ENCODE assay signal across 18 cellular contexts in the genomic region with DNA sequence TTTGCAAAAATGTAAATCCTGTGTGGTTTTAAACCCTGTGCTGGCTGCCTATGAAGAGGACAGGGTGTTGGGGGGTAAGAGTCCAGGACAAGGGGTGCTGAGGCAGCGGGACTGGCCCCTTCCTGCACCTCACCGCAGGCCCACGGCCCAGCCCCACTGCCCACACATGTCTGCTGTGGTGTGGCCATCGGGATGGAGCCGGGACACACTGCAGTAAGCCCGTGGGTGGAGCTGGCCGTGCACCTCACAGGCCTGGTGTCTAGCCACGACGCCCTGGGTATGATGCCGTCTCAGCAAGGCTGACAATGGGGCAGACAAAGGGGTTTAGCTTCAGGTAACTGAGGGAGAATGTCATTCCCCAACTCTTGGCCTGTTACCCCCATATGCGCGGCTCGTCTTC. TPM values are rescaled to one million over a fixed set of nuclear protein-coding genes. Genes with fewer than 3 reads are reported as not detected.
DNase-seq lines count a peak whose midpoint lies in the region; ATAC-seq, FAIRE-seq and TF ChIP-seq lines count a peak whose summit lies in the region.
"Had no signal": no experiment of that assay in that cellular context is flagged by ENCODE, and none has a peak within 500 bp of the region (broad histone marks: within the 10 kb centered on the region; RNA-seq: fewer than 3 reads in every experiment).

No MANE protein-coding gene starts in this region.

- FAIRE-seq in GM12878 (lab: Jason Lieb, UNC) = no peak
- FAIRE-seq: A204.1 had no signal

- peak overlapping the region; percentile 70 for H3K27ac ChIP-seq in DOHH2 (ENCODE audit: low read depth, low read length)
- H3K27ac ChIP-seq in OCI-LY1 (ENCODE audit: low read depth, low read length, poor library complexity, severe bottlenecking) = peak overlapping the region; percentile 92
- no peak overlapping the region for H3K27ac ChIP-seq in GM12878 (ENCODE audit: control insufficient read depth, insufficient read depth)
- H3K27ac ChIP-seq in neuronal stem cell (replicated peaks; ENCODE audit: low read length) = no peak overlapping the region

- H3K27me3 ChIP-seq in DOHH2 (ENCODE audit: control insufficient read depth, low read length) = no peaks in the 10 kb centered on the region
- H3K27me3 ChIP-seq in OCI-LY1 (ENCODE audit: insufficient read depth, low read length) = no peaks in the 10 kb centered on the region
- H3K27me3 ChIP-seq in GM12878 (replicated peaks in 1 of 2; ENCODE audit: control insufficient read depth in 2 of 2, insufficient read depth in 2 of 2, low read length in 1 of 2) = no peaks in the 10 kb centered on the region
- no peaks in the 10 kb centered on the region for H3K27me3 ChIP-seq in neuronal stem cell (ENCODE audit: control insufficient read depth in 3 of 3, insufficient read depth in 3 of 3, low read depth in 1 of 3, low read length in 3 of 3)
- H3K27me3 ChIP-seq: BE2C had no signal

- H3K4me2 ChIP-seq in DOHH2 (ENCODE audit: low read length) = peak overlapping the region; percentile 44
- peak overlapping the region; percentile 59; the same call in 1 of the 2 replicates for H3K4me2 ChIP-seq in OCI-LY1 (ENCODE audit: low read length)
- no peak overlapping the region for H3K4me2 ChIP-seq in GM12878 (ENCODE audit: control insufficient read depth, insufficient read depth)
- no peak overlapping the region for H3K4me2 ChIP-seq in neuronal stem cell (ENCODE audit: insufficient read depth, low read length, poor library complexity, severe bottlenecking)

- TF ChIP-seq CTCF in DOHH2 (IDR thresholded peaks at IDR 0.05; ENCODE audit: low read depth, low read length, poor library complexity, severe bottlenecking) (no peak), OCI-LY1 (IDR thresholded peaks at IDR 0.05; ENCODE audit: low read length) (no peak), GM12878 (IDR thresholded peaks at IDR 0.05 in 2 of 3, conservative IDR thresholded peaks at IDR 0.05 in 1 of 3; ENCODE audit: control insufficient read depth in 2 of 3, extremely low read depth in 1 of 3, insufficient read depth in 1 of 3, low read depth in 3 of 3, low read length in 3 of 3) (no peak)

- ATAC-seq in GM12878 (no peak), HG03439 (IDR thresholded peaks at IDR 0.05; ENCODE audit: unreplicated experiment) (no peak)
- no peak for ATAC-seq in activated T-cell treated with anti-CD3 and anti-CD28 coated beads, Interleukin-2, amount 50 U/mL, for 72 hours (replicated peaks in 1 of 2)
- ATAC-seq: CD8-positive, alpha-beta T cell had no signal

- no peaks in the 10 kb centered on the region for H3K27me3 Mint-ChIP-seq in activated T-cell treated with anti-CD3 and anti-CD28 coated beads, Interleukin-2, amount 50 U/mL, for 72 hours (ENCODE audit: low read depth)

- no peaks in the 10 kb centered on the region for H3K9me3 Mint-ChIP-seq in activated T-cell treated with anti-CD3 and anti-CD28 coated beads, Interleukin-2, amount 50 U/mL, for 72 hours
- H3K9me3 Mint-ChIP-seq: CD14-positive monocyte; CD8-positive, alpha-beta T cell had no signal

- H2BK15ac ChIP-seq in neuronal stem cell (ENCODE audit: low read length) = no peak overlapping the region

- peak overlapping the region; percentile 37; the same call in 1 of the 2 replicates for H3K9ac ChIP-seq in OCI-LY1 (ENCODE audit: low read length)
- H3K9ac ChIP-seq in GM12878 (ENCODE audit: control insufficient read depth, insufficient read depth, low read length) = no peak overlapping the region
- H3K9ac ChIP-seq in neuronal stem cell (ENCODE audit: low read depth, low read length, poor library complexity) = peak overlapping the region; percentile 5

- DNase-seq in GM12878 (ENCODE audit: low read depth, low spot score) (no peak), neuronal stem cell (ENCODE audit: low spot score) (no peak), mesenteric fat pad (ENCODE audit: low spot score) (no peak)
- no peak for DNase-seq in activated T-cell treated with anti-CD3 and anti-CD28 coated beads, Interleukin-2, amount 50 U/mL, for 72 hours
- DNase-seq in stimulated activated CD4-positive, alpha-beta T cell treated with anti-CD3 and anti-CD28 coated beads, Interleukin-2, amount 100 ng/mL, for 48 hours = no peak
- DNase-seq: Caco-2; CD8-positive, alpha-beta T cell; DND-41; GF-D8; HCEC 1CT had no signal

- H4K20me1 ChIP-seq in DOHH2 (ENCODE audit: control insufficient read depth, insufficient read depth, low read depth, low read length) (no peaks in the 10 kb centered on the region), OCI-LY1 (ENCODE audit: insufficient read depth, low read length) (no peaks in the 10 kb centered on the region), GM12878 (ENCODE audit: control insufficient read depth, insufficient read depth) (no peaks in the 10 kb centered on the region)

- H3F3A ChIP-seq in DOHH2 (ENCODE audit: control insufficient read depth, insufficient read depth) = peaks cover 8% of the 10 kb centered on the region; the same call in 1 of the 2 replicates
- 0 out of 2 replicates have a peak, but pooled peaks cover 6% of the 10 kb centered on the region for H3F3A ChIP-seq in OCI-LY1 (ENCODE audit: insufficient read depth, low read length)

- POLR2A ChIA-PET in GM12878 (lab: Charles Lee) = no interaction called here

- SMC1A ChIA-PET in GM12878 (lab: Charles Lee; ENCODE audit: uncharacterized antibody, unreplicated experiment) = no interaction called here

- no peak overlapping the region for H2BK5ac ChIP-seq in neuronal stem cell (ENCODE audit: low read length)

- BruUV-seq in GM12878 (replicated peaks; lab: Mats Ljungman, UMichigan) = TSS peak; percentile 36

- H3K4me1 ChIP-seq in DOHH2 (ENCODE audit: control insufficient read depth, low read length) = peaks cover 61% of the 10 kb centered on the region
- peaks cover 83% of the 10 kb centered on the region for H3K4me1 ChIP-seq in OCI-LY1 (ENCODE audit: insufficient read depth, low read length, severe bottlenecking)
- H3K4me1 ChIP-seq in GM12878 (ENCODE audit: control insufficient read depth, insufficient read depth, low read length) = peaks cover 9% of the 10 kb centered on the region
- peaks cover 0 to 5% of the 10 kb centered on the region in 2 donors for H3K4me1 ChIP-seq in neuronal stem cell (ENCODE audit: control insufficient read depth in 2 of 2, insufficient read depth in 1 of 2, low read depth in 1 of 2, low read length in 2 of 2)
- H3K4me1 ChIP-seq: Caco-2 had no signal

- no peak overlapping the region for H4K8ac ChIP-seq in neuronal stem cell (ENCODE audit: low read depth, low read length)

- no peak overlapping the region for H3K27ac Mint-ChIP-seq in activated T-cell treated with anti-CD3 and anti-CD28 coated beads, Interleukin-2, amount 50 U/mL, for 72 hours
- H3K27ac Mint-ChIP-seq: CD14-positive monocyte; CD8-positive, alpha-beta T cell had no signal

- peak overlapping the region; percentile 19 for H3K4me3 ChIP-seq in DOHH2 (ENCODE audit: low read length)
- no peak overlapping the region for H3K4me3 ChIP-seq in OCI-LY1 (ENCODE audit: low read depth, low read length, poor library complexity, severe bottlenecking)
- H3K4me3 ChIP-seq in GM12878 = no peak overlapping the region
- H3K4me3 ChIP-seq in neuronal stem cell (ENCODE audit: low read length in 2 of 2) = no peak overlapping the region

- in situ Hi-C loops in GM12878 (cut with MboI) = no loop called here

- no peak overlapping the region for H2AK5ac ChIP-seq in neuronal stem cell (ENCODE audit: low read depth, low read length)

- TF ChIP-seq EP300 in GM12878 (IDR thresholded peaks at IDR 0.05; ENCODE audit: borderline replicate concordance in 1 of 2, control insufficient read depth in 1 of 2, low read depth in 2 of 2, low read length in 2 of 2) = no peak

- H3K4me1 Mint-ChIP-seq in activated T-cell treated with anti-CD3 and anti-CD28 coated beads, Interleukin-2, amount 50 U/mL, for 72 hours (ENCODE audit: low read depth) = peaks cover 9% of the 10 kb centered on the region
- H3K4me1 Mint-ChIP-seq: CD14-positive monocyte had no signal

- no peaks in the 10 kb centered on the region for H3K9me3 ChIP-seq in DOHH2 (ENCODE audit: control insufficient read depth, insufficient read depth, low read length)
- no peaks in the 10 kb centered on the region for H3K9me3 ChIP-seq in OCI-LY1 (ENCODE audit: low read length)
- no peaks in the 10 kb centered on the region for H3K9me3 ChIP-seq in GM12878 (replicated peaks; ENCODE audit: control insufficient read depth, insufficient read depth, low read length)
- H3K9me3 ChIP-seq in neuronal stem cell (replicated peaks in 1 of 2; ENCODE audit: control insufficient read depth in 2 of 2, insufficient read depth in 1 of 2, low read depth in 1 of 2, low read length in 2 of 2) = no peaks in the 10 kb centered on the region
- H3K9me3 ChIP-seq: BE2C, Caco-2 had no signal

- no peaks in the 10 kb centered on the region for H3K79me2 ChIP-seq in DOHH2 (ENCODE audit: control insufficient read depth, low read length)
- H3K79me2 ChIP-seq in OCI-LY1 (ENCODE audit: insufficient read depth, low read length) = no peaks in the 10 kb centered on the region
- no peaks in the 10 kb centered on the region for H3K79me2 ChIP-seq in GM12878 (ENCODE audit: control insufficient read depth, insufficient read depth, low read length)

- CTCF ChIA-PET in GM12878 (lab: Yijun Ruan, JAX) = no interaction called here

- no peak overlapping the region for H2BK120ac ChIP-seq in neuronal stem cell (ENCODE audit: low read depth, low read length)

- no peak overlapping the region for H3K18ac ChIP-seq in neuronal stem cell (ENCODE audit: low read length)

- H3K36me3 ChIP-seq in DOHH2 (ENCODE audit: control insufficient read depth, low read length) = no peaks in the 10 kb centered on the region
- no peaks in the 10 kb centered on the region; the same call in 1 of the 2 replicates for H3K36me3 ChIP-seq in OCI-LY1 (ENCODE audit: insufficient read depth, low read length)
- peaks cover 4 to 12% of the 10 kb centered on the region in 2 experiments; a peak in 3 of 4 replicates for H3K36me3 ChIP-seq in GM12878 (ENCODE audit: control insufficient read depth in 2 of 2, insufficient read depth in 2 of 2, low read length in 1 of 2)
- peaks cover 54 to 94% of the 10 kb centered on the region in 2 donors for H3K36me3 ChIP-seq in neuronal stem cell (replicated peaks in 1 of 2; ENCODE audit: control insufficient read depth in 2 of 2, insufficient read depth in 2 of 2, low read length in 2 of 2)

- no peak overlapping the region for H2BK12ac ChIP-seq in neuronal stem cell (ENCODE audit: low read length)

- peaks cover 3% of the 10 kb centered on the region for H3K79me1 ChIP-seq in neuronal stem cell (ENCODE audit: low read depth, low read length)

- H4K91ac ChIP-seq in neuronal stem cell (ENCODE audit: low read depth, low read length, poor library complexity) = no peak overlapping the region

- H3K4ac ChIP-seq in neuronal stem cell (ENCODE audit: low read length) = no peak overlapping the region

- H3K36me3 Mint-ChIP-seq in activated T-cell treated with anti-CD3 and anti-CD28 coated beads, Interleukin-2, amount 50 U/mL, for 72 hours (ENCODE audit: insufficient read depth in 2 of 2) = no peaks in the 10 kb centered on the region
- H3K36me3 Mint-ChIP-seq: CD8-positive, alpha-beta T cell had no signal

- peak; percentile 27; the same call in 1 of the 2 replicates for TF ChIP-seq POLR2A in GM12878 (IDR thresholded peaks at IDR 0.05; ENCODE audit: low read depth, low read length)

- intact Hi-C loops in GM12878 (cut with micrococcal nuclease; ENCODE audit: unreplicated experiment) = no loop called here

- 68% methylated on average over 13 of the region's 13 CpGs for WGBS in GM12878 (ENCODE audit: insufficient coverage, insufficient replicate concordance, low lambda C conversion rate, missing lambda C conversion rate)
- no CpG with 5 or more reads among the region's 13 CpGs for WGBS in neuronal stem cell (ENCODE audit: extremely low coverage in 2 of 2, insufficient read length in 2 of 2, insufficient replicate concordance in 1 of 2), 2 donors

- H3K14ac ChIP-seq in neuronal stem cell (ENCODE audit: low read length) = no peak overlapping the region

- H2AFZ ChIP-seq in OCI-LY1 (ENCODE audit: low read length) (no peak overlapping the region), GM12878 (ENCODE audit: control insufficient read depth, low read depth, low read length) (no peak overlapping the region), neuronal stem cell (ENCODE audit: low read length) (no peak overlapping the region)

- H3K9me2 ChIP-seq in DOHH2 (replicated peaks; ENCODE audit: control insufficient read depth, low read length) = no peaks in the 10 kb centered on the region
- no peaks in the 10 kb centered on the region for H3K9me2 ChIP-seq in OCI-LY1 (ENCODE audit: low read depth, low read length)

- TF ChIP-seq RAD21 in GM12878 (IDR thresholded peaks at IDR 0.05; ENCODE audit: insufficient read depth, low read depth, low read length) = no peak

- RAD21 ChIA-PET in GM12878 (lab: Charles Lee; ENCODE audit: unreplicated experiment) = no interaction called here

- H3K23ac ChIP-seq in neuronal stem cell (ENCODE audit: low read depth, low read length, poor library complexity) = no peak overlapping the region

- H3K4me3 Mint-ChIP-seq in activated T-cell treated with anti-CD3 and anti-CD28 coated beads, Interleukin-2, amount 50 U/mL, for 72 hours = no peak overlapping the region
- H3K4me3 Mint-ChIP-seq: CD14-positive monocyte; CD8-positive, alpha-beta T cell had no signal

RNA-seq across cellular contexts. Expression of a gene that starts 19.6 kb away (rescaled TPM):
- total RNA-seq in GM12878 (2013; cell fraction: nucleolus; rRNA removed) = 2.7 TPM in 2 replicates
- 0.11 and 0.17 TPM in 2 replicates for total RNA-seq in GM12878 (2014; rRNA removed)
- not detected in 2 replicates for total RNA-seq in GM12878 (2014; rRNA removed; fragmentation: Illumina TruSeq; extraction: Trizol)
- 0.33 and 0.82 TPM in 2 replicates for total RNA-seq in GM12878 (2021)
- not detected for polyA plus RNA-seq in GM12878 (2011; ENCODE audit: low read depth)
- 0.04 and 0.10 TPM in 2 replicates for polyA plus RNA-seq in GM12878 (2011; rRNA removed)
- 0.07 and 0.22 TPM in 2 replicates for polyA plus RNA-seq in GM12878 (2011; cell fraction: cytosol; rRNA removed)
- 2.1 and 2.7 TPM in 2 replicates for polyA plus RNA-seq in GM12878 (2011; cell fraction: nucleus; rRNA removed)
- 0.26 and 0.45 TPM in 2 replicates for polyA plus RNA-seq in GM12878 (2012)
- 0.03 TPM in 1 of 2 replicates, not detected in the other for polyA plus RNA-seq in GM12878 (2014; fragmentation: Illumina TruSeq; extraction: Trizol)
- not detected for polyA plus RNA-seq in GM12878 (2014; fragmentation: Nextera tagmentation; extraction: Ambion mirVana)
- polyA plus RNA-seq in GM12878 (2014; rRNA removed) = 0.24 TPM in 1 of 2 replicates, not detected in the other
- polyA plus RNA-seq in GM12878 (2016; fragmentation: Nextera tagmentation; extraction: Ambion mirVana) = not detected
- 0.21 TPM in 1 of 2 replicates, not detected in the other for polyA minus RNA-seq in GM12878 (2011; rRNA and poly(A)+ RNA removed)
- polyA minus RNA-seq in GM12878 (2011; cell fraction: cytosol; rRNA and poly(A)+ RNA removed) = not detected in 2 replicates
- polyA minus RNA-seq in GM12878 (2011; cell fraction: nucleus; rRNA and poly(A)+ RNA removed) = 0.36 and 0.48 TPM in 2 replicates
- 0.46 TPM for polyA plus RNA-seq in neuronal stem cell (2013, experiment 1 of 2)
- 0.28 TPM for polyA plus RNA-seq in neuronal stem cell (2013, experiment 2 of 2)
- total RNA-seq in activated T-cell treated with anti-CD3 and anti-CD28 coated beads, Interleukin-2, amount 50 U/mL, for 72 hours = 1 to 10 TPM; 3.2 to 3.9 TPM
- total RNA-seq in mesenteric fat pad = 1.8 TPM
- total RNA-seq: H4, HT1080 had no signal
- polyA plus RNA-seq: CD14-positive monocyte had no signal

Comparison
In these comparisons a context has a peak if more than half of its experiments do, and no peak if none do; other contexts are left out.
1. H3K27ac ChIP-seq: peak in DOHH2 (single experiment) and OCI-LY1 (single experiment); none in GM12878 (single experiment) and neuronal stem cell (single experiment).
2. H3K4me2 ChIP-seq: peak in DOHH2 (single experiment) and OCI-LY1 (single experiment); none in GM12878 (single experiment) and neuronal stem cell (single experiment).